28 cellular contexts compared by ENCODE assay signal in genomic region chr4:158428242-158428641, GRCh38.
A peak's percentile ranks its signal among the peaks of the same experiment; 100 is the strongest.
DNase-seq lines count a peak whose midpoint lies in the region; ATAC-seq, FAIRE-seq and TF ChIP-seq lines count a peak whose summit lies in the region.
"Had no signal": no experiment of that assay in that cellular context is flagged by ENCODE, and none has a peak within 500 bp of the region (broad histone marks: within the 10 kb centered on the region; RNA-seq: fewer than 3 reads in every experiment).

No MANE protein-coding gene starts in this region.

- H3K4me3 ChIP-seq in astrocyte (ENCODE audit: insufficient read depth, low read depth, low read length) (no peak overlapping the region), fibroblast of pulmonary artery (replicated peaks; ENCODE audit: low read depth, low read length) (no peak overlapping the region)
- H3K4me3 ChIP-seq: BLaER1, cardiac muscle cell, dorsolateral prefrontal cortex, esophagus muscularis mucosa, hepatocyte, lower lobe of right lung had no signal

- H3K36me3 Mint-ChIP-seq in astrocyte (ENCODE audit: low read depth, unreplicated experiment), result no peaks in the 10 kb centered on the region
- H3K36me3 Mint-ChIP-seq: activated naive CD8-positive, alpha-beta T cell treated with anti-CD3 and anti-CD28 coated beads, Interleukin-2, amount 10 ng/mL, durations not matched to agents 7 days and 5 days; type B pancreatic cell had no signal

- H3K27me3 ChIP-seq in astrocyte (ENCODE audit: insufficient read depth, low read length), result no peaks in the 10 kb centered on the region
- H3K27me3 ChIP-seq: BLaER1, cardiac muscle cell, esophagus muscularis mucosa, hepatocyte had no signal

- no peak for ATAC-seq in GM18498 (IDR thresholded peaks at IDR 0.05; ENCODE audit: unreplicated experiment)
- ATAC-seq: lower lobe of right lung had no signal

- no peak overlapping the region for H2AFZ ChIP-seq in astrocyte (ENCODE audit: low read depth, low read length)
- H2AFZ ChIP-seq: hepatocyte had no signal

- peaks cover 2% of the 10 kb centered on the region for H3K9me3 Mint-ChIP-seq in astrocyte (ENCODE audit: unreplicated experiment)
- H3K9me3 Mint-ChIP-seq: activated naive CD8-positive, alpha-beta T cell treated with anti-CD3 and anti-CD28 coated beads, Interleukin-2, amount 10 ng/mL, durations not matched to agents 7 days and 5 days; type B pancreatic cell had no signal

- no peaks in the 10 kb centered on the region for H3K36me3 ChIP-seq in astrocyte (ENCODE audit: insufficient read depth, low read length)
- H3K36me3 ChIP-seq: BLaER1, cardiac muscle cell, esophagus muscularis mucosa, lower lobe of right lung had no signal

- no peak overlapping the region for H3K4me2 ChIP-seq in astrocyte (ENCODE audit: low read length)
- H3K4me2 ChIP-seq: BLaER1, hepatocyte had no signal

- no peaks in the 10 kb centered on the region for H3K9me3 ChIP-seq in astrocyte (ENCODE audit: insufficient read depth, low read depth, low read length)
- H3K9me3 ChIP-seq: BLaER1, esophagus muscularis mucosa, lower lobe of right lung had no signal

- H3K27me3 Mint-ChIP-seq in astrocyte (ENCODE audit: low read depth, unreplicated experiment), result no peaks in the 10 kb centered on the region
- H3K27me3 Mint-ChIP-seq: activated naive CD8-positive, alpha-beta T cell treated with anti-CD3 and anti-CD28 coated beads, Interleukin-2, amount 10 ng/mL, durations not matched to agents 7 days and 5 days; IgD-negative memory B cell; type B pancreatic cell had no signal

- H3K27ac Mint-ChIP-seq in astrocyte (ENCODE audit: unreplicated experiment), result peak overlapping the region; percentile 64
- H3K27ac Mint-ChIP-seq: activated naive CD8-positive, alpha-beta T cell treated with anti-CD3 and anti-CD28 coated beads, Interleukin-2, amount 10 ng/mL, durations not matched to agents 7 days and 5 days; IgD-negative memory B cell; type B pancreatic cell had no signal

- H3K27ac ChIP-seq in astrocyte (ENCODE audit: low read depth, low read length), result no peak overlapping the region
- H3K27ac ChIP-seq: BLaER1, cardiac muscle cell, dorsolateral prefrontal cortex, esophagus muscularis mucosa, hepatocyte, HL-60, lower lobe of right lung had no signal

- H3K4me1 ChIP-seq in astrocyte (ENCODE audit: insufficient read depth, low read length), result no peaks in the 10 kb centered on the region
- H3K4me1 ChIP-seq: BLaER1, esophagus muscularis mucosa, lower lobe of right lung had no signal

- DNase-seq in HCEC 1CT, result peak; percentile 60
- peak; percentile 21 for DNase-seq in astrocyte (ENCODE audit: low read depth)
- peak; percentile 61 for DNase-seq in fibroblast of pulmonary artery (ENCODE audit: low read depth)
- DNase-seq in urothelium cell line (ENCODE audit: low spot score), result peak; percentile 17
- no peak for DNase-seq in activated CD4-positive, CD25-positive, alpha-beta regulatory T cell treated with anti-CD3 and anti-CD28 coated beads, Interleukin-2, amount 50 U/mL, for 72 hours
- no peak for DNase-seq in inferior parietal cortex (ENCODE audit: extremely low spot score)
- DNase-seq: activated CD8-positive, alpha-beta memory T cell treated with anti-CD3 and anti-CD28 coated beads, Interleukin-2, amount 50 U/mL, for 4 hours; activated naive CD8-positive, alpha-beta T cell treated with anti-CD3 and anti-CD28 coated beads, Interleukin-2, amount 10 ng/mL, durations not matched to agents 7 days and 5 days; dorsolateral prefrontal cortex; lower lobe of right lung; MV-4-11; NCI-H187 treated with DMSO at 0.1 percent for 48 hours; NCI-H2227 treated with DMSO at 0.1 percent for 48 hours; NCI-H748 treated with DMSO at 0.1 percent for 48 hours; nucleus accumbens; retina; Right ventricle myocardium superior; stimulated activated CD8-positive, alpha-beta memory T cell treated with anti-CD3 and anti-CD28 coated beads, Interleukin-4, amount 100 ng/mL, for 48 hours had no signal

- FAIRE-seq in astrocyte (lab: Jason Lieb, UNC), result no peak
- FAIRE-seq in urothelium cell line (lab: Jason Lieb, UNC), result no peak
- FAIRE-seq: GM18507, islet of Langerhans had no signal

- H3K9ac ChIP-seq in astrocyte (ENCODE audit: low read length), result no peak overlapping the region
- H3K9ac ChIP-seq: BLaER1 had no signal

- H3K4me1 Mint-ChIP-seq in astrocyte (ENCODE audit: low read depth, unreplicated experiment), result peaks cover 4% of the 10 kb centered on the region
- H3K4me1 Mint-ChIP-seq: activated naive CD8-positive, alpha-beta T cell treated with anti-CD3 and anti-CD28 coated beads, Interleukin-2, amount 10 ng/mL, durations not matched to agents 7 days and 5 days; IgD-negative memory B cell had no signal

- H3K4me3 Mint-ChIP-seq in astrocyte (ENCODE audit: unreplicated experiment), result no peak overlapping the region
- H3K4me3 Mint-ChIP-seq: activated naive CD8-positive, alpha-beta T cell treated with anti-CD3 and anti-CD28 coated beads, Interleukin-2, amount 10 ng/mL, durations not matched to agents 7 days and 5 days; IgD-negative memory B cell; type B pancreatic cell had no signal

- no peaks in the 10 kb centered on the region for H4K20me1 ChIP-seq in astrocyte (ENCODE audit: insufficient read depth, low read length)
- H4K20me1 ChIP-seq: BLaER1 had no signal

- no peaks in the 10 kb centered on the region for H3K79me2 ChIP-seq in astrocyte (ENCODE audit: insufficient read depth, low read length)
- H3K79me2 ChIP-seq: hepatocyte had no signal

- no peak for TF ChIP-seq CTCF in astrocyte (IDR thresholded peaks at IDR 0.05; ENCODE audit: insufficient read depth, low read depth, low read length)
- no peak for TF ChIP-seq CTCF in fibroblast of pulmonary artery (IDR thresholded peaks at IDR 0.05; ENCODE audit: low read length, missing control alignments)

Comparison
In these comparisons a context has a peak if more than half of its experiments do, and no peak if none do; other contexts are left out.
1. DNase-seq: peak in HCEC 1CT (single experiment), astrocyte (single experiment), fibroblast of pulmonary artery (single experiment) and urothelium cell line (single experiment); none in activated CD4-positive, CD25-positive, alpha-beta regulatory T cell treated with anti-CD3 and anti-CD28 coated beads, Interleukin-2, amount 50 U/mL, for 72 hours (single experiment) and inferior parietal cortex (single experiment).